In the genomic region with DNA sequence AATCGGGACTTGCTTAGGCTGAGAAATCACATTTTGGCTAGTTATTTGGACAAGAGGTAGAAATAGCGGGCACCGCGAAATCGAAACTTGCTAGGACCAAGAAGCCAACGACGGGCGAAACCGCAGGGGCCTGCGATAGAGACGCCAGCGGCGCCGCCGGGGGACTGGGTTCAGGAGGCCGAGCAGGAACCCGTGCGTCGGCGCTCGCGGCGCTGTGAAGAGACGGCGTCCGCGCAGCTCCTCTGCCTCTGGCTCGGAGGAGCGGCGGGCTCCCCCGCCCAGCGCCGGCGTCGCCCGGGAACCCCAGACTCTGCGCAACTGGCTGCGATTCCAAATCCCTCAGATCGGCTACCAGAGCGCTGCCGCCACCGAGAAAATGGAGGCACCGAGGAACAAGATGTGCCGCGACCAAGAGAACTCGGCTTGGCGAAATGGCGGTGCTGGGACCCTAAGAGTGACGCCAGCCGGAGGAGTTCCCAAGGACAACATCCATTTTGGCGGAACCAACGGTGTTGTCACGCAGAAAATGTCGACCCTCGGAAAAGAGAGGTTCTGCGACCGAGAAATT, we compare ENCODE assay signal across 1 cellular context.
TF ChIP-seq lines count a peak whose summit lies in the region.

No MANE protein-coding gene starts in this region.

TF ChIP-seq in K562, 482 proteins besides CTCF, POLR2A, EP300 and RAD21 (continued from another document and continues in another):
- TF ChIP-seq, protein P1, sequence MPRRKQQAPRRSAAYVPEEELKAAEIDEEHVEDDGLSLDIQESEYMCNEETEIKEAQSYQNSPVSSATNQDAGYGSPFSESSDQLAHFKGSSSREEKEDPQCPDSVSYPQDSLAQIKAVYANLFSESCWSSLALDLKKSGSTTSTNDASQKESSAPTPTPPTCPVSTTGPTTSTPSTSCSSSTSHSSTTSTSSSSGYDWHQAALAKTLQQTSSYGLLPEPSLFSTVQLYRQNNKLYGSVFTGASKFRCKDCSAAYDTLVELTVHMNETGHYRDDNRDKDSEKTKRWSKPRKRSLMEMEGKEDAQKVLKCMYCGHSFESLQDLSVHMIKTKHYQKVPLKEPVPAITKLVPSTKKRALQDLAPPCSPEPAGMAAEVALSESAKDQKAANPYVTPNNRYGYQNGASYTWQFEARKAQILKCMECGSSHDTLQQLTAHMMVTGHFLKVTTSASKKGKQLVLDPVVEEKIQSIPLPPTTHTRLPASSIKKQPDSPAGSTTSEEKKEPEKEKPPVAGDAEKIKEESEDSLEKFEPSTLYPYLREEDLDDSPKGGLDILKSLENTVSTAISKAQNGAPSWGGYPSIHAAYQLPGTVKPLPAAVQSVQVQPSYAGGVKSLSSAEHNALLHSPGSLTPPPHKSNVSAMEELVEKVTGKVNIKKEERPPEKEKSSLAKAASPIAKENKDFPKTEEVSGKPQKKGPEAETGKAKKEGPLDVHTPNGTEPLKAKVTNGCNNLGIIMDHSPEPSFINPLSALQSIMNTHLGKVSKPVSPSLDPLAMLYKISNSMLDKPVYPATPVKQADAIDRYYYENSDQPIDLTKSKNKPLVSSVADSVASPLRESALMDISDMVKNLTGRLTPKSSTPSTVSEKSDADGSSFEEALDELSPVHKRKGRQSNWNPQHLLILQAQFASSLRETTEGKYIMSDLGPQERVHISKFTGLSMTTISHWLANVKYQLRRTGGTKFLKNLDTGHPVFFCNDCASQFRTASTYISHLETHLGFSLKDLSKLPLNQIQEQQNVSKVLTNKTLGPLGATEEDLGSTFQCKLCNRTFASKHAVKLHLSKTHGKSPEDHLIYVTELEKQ (CRISPR knock-in tag; IDR thresholded peaks at IDR 0.05) = no peak
- TF ChIP-seq, protein P2, sequence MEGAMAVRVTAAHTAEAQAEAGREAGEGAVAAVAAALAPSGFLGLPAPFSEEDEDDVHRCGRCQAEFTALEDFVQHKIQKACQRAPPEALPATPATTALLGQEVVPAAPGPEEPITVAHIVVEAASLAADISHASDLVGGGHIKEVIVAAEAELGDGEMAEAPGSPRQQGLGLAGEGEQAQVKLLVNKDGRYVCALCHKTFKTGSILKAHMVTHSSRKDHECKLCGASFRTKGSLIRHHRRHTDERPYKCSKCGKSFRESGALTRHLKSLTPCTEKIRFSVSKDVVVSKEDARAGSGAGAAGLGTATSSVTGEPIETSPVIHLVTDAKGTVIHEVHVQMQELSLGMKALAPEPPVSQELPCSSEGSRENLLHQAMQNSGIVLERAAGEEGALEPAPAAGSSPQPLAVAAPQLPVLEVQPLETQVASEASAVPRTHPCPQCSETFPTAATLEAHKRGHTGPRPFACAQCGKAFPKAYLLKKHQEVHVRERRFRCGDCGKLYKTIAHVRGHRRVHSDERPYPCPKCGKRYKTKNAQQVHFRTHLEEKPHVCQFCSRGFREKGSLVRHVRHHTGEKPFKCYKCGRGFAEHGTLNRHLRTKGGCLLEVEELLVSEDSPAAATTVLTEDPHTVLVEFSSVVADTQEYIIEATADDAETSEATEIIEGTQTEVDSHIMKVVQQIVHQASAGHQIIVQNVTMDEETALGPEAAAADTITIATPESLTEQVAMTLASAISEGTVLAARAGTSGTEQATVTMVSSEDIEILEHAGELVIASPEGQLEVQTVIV (CRISPR knock-in tag; IDR thresholded peaks at IDR 0.05; ENCODE audit: borderline replicate concordance) = no peak
- TF ChIP-seq ZNF699 (CRISPR knock-in tag; IDR thresholded peaks at IDR 0.05; ENCODE audit: insufficient replicate concordance) (no peak), FOXJ2 (tag; IDR thresholded peaks at IDR 0.05) (no peak), GABPA (tag; conservative IDR thresholded peaks at IDR 0.05; ENCODE audit: low read depth) (no peak), FOXK2 (conservative IDR thresholded peaks at IDR 0.05 in 1 of 2, IDR thresholded peaks at IDR 0.05 in 1 of 2; ENCODE audit: low read depth in 2 of 2) (peak in 1 of 2 experiments; percentile 55; a peak in 3 of 4 replicates), DACH1 (IDR thresholded peaks at IDR 0.05; ENCODE audit: partially characterized antibody) (no peak)
- TF ChIP-seq, protein P3, sequence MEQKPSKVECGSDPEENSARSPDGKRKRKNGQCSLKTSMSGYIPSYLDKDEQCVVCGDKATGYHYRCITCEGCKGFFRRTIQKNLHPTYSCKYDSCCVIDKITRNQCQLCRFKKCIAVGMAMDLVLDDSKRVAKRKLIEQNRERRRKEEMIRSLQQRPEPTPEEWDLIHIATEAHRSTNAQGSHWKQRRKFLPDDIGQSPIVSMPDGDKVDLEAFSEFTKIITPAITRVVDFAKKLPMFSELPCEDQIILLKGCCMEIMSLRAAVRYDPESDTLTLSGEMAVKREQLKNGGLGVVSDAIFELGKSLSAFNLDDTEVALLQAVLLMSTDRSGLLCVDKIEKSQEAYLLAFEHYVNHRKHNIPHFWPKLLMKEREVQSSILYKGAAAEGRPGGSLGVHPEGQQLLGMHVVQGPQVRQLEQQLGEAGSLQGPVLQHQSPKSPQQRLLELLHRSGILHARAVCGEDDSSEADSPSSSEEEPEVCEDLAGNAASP (IDR thresholded peaks at IDR 0.05) = no peak
- TF ChIP-seq, protein P4, sequence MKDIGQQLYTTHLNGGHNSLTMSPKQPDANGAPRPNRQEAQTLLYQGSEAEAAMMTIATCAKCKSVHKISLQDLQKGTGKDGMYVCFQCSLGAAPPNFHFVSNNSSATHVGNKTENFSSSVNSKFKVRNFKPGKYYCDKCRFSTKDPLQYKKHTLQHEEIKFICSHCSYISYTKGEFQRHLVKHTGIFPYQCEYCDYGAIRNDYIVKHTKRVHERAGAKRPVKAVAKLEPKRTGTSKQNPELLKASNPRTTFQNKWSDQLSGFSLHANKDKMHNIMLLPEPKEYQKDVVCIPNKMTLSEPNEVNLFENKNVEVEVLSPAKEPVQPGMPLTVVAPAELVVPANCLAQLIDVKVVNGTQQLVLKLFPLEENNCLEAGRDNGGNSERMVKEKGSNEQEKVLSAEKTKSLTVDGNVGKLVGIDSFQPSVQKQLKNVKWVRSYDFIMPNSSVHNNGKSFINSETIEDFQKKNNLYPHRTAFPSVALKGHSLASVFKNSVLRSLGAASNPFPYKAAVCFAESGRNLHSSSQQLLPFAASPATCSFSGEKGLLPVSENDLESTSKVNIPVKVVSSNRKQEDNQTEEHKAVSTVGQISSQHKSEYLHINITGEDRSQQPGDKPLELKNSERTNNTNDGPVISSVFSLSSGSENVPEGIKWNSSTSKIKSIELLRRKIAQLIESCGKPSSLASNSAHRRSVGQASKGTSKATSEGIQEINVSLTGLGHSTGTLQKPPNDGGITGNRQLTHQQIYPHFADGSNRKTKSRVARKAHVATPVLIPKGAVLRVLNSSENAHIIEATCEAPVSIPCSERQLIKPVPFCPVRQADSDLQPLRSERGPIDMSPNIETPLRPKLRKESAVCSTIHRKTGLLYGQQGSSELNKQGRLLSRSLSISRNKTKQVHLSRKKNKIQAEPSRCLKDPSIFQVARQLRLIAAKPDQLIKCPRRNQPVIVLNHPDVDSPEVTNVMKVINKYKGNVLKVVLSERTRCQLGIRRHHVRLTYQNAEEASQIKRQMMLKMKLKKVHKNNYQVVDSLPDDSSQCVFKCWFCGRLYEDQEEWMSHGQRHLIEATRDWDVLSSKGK (CRISPR knock-in tag; IDR thresholded peaks at IDR 0.05) = no peak
- TF ChIP-seq, protein P5, sequence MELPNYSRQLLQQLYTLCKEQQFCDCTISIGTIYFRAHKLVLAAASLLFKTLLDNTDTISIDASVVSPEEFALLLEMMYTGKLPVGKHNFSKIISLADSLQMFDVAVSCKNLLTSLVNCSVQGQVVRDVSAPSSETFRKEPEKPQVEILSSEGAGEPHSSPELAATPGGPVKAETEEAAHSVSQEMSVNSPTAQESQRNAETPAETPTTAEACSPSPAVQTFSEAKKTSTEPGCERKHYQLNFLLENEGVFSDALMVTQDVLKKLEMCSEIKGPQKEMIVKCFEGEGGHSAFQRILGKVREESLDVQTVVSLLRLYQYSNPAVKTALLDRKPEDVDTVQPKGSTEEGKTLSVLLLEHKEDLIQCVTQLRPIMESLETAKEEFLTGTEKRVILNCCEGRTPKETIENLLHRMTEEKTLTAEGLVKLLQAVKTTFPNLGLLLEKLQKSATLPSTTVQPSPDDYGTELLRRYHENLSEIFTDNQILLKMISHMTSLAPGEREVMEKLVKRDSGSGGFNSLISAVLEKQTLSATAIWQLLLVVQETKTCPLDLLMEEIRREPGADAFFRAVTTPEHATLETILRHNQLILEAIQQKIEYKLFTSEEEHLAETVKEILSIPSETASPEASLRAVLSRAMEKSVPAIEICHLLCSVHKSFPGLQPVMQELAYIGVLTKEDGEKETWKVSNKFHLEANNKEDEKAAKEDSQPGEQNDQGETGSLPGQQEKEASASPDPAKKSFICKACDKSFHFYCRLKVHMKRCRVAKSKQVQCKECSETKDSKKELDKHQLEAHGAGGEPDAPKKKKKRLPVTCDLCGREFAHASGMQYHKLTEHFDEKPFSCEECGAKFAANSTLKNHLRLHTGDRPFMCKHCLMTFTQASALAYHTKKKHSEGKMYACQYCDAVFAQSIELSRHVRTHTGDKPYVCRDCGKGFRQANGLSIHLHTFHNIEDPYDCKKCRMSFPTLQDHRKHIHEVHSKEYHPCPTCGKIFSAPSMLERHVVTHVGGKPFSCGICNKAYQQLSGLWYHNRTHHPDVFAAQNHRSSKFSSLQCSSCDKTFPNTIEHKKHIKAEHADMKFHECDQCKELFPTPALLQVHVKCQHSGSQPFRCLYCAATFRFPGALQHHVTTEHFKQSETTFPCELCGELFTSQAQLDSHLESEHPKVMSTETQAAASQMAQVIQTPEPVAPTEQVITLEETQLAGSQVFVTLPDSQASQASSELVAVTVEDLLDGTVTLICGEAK (IDR thresholded peaks at IDR 0.05) = no peak
- TF ChIP-seq, protein P5 (CRISPR knock-in tag; IDR thresholded peaks at IDR 0.05) = no peak
- TF ChIP-seq, protein P6, sequence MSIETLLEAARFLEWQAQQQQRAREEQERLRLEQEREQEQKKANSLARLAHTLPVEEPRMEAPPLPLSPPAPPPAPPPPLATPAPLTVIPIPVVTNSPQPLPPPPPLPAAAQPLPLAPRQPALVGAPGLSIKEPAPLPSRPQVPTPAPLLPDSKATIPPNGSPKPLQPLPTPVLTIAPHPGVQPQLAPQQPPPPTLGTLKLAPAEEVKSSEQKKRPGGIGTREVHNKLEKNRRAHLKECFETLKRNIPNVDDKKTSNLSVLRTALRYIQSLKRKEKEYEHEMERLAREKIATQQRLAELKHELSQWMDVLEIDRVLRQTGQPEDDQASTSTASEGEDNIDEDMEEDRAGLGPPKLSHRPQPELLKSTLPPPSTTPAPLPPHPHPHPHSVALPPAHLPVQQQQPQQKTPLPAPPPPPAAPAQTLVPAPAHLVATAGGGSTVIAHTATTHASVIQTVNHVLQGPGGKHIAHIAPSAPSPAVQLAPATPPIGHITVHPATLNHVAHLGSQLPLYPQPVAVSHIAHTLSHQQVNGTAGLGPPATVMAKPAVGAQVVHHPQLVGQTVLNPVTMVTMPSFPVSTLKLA (conservative IDR thresholded peaks at IDR 0.05) = no peak
- TF ChIP-seq, protein P7, sequence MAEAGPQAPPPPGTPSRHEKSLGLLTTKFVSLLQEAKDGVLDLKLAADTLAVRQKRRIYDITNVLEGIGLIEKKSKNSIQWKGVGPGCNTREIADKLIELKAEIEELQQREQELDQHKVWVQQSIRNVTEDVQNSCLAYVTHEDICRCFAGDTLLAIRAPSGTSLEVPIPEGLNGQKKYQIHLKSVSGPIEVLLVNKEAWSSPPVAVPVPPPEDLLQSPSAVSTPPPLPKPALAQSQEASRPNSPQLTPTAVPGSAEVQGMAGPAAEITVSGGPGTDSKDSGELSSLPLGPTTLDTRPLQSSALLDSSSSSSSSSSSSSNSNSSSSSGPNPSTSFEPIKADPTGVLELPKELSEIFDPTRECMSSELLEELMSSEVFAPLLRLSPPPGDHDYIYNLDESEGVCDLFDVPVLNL (CRISPR knock-in tag; IDR thresholded peaks at IDR 0.05; ENCODE audit: low read depth) = no peak
- TF ChIP-seq, protein P8, sequence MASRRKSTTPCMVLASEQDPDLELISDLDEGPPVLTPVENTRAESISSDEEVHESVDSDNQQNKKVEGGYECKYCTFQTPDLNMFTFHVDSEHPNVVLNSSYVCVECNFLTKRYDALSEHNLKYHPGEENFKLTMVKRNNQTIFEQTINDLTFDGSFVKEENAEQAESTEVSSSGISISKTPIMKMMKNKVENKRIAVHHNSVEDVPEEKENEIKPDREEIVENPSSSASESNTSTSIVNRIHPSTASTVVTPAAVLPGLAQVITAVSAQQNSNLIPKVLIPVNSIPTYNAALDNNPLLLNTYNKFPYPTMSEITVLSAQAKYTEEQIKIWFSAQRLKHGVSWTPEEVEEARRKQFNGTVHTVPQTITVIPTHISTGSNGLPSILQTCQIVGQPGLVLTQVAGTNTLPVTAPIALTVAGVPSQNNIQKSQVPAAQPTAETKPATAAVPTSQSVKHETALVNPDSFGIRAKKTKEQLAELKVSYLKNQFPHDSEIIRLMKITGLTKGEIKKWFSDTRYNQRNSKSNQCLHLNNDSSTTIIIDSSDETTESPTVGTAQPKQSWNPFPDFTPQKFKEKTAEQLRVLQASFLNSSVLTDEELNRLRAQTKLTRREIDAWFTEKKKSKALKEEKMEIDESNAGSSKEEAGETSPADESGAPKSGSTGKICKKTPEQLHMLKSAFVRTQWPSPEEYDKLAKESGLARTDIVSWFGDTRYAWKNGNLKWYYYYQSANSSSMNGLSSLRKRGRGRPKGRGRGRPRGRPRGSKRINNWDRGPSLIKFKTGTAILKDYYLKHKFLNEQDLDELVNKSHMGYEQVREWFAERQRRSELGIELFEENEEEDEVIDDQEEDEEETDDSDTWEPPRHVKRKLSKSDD (conservative IDR thresholded peaks at IDR 0.05; ENCODE audit: low read length) = no peak
